7 cellular contexts compared by ENCODE assay signal in genomic region chr11:3795131-3796092, GRCh38. TPM values are rescaled to one million over a fixed set of nuclear protein-coding genes. Genes with fewer than 3 reads are reported as not detected.
DNase-seq lines count a peak whose midpoint lies in the region; ATAC-seq and TF ChIP-seq lines count a peak whose summit lies in the region.

No MANE protein-coding gene starts in this region.

- peak overlapping the region; percentile 93 for H3K4me3 Mint-ChIP-seq in HFFc6
- H3K4me3 Mint-ChIP-seq in activated CD8-positive, alpha-beta T cell treated with anti-CD3 and anti-CD28 coated beads, Interleukin-2, amount 10 ng/mL, durations not matched to agents 7 days and 5 days = peak overlapping the region; percentile 91

- H3K27me3 Mint-ChIP-seq in HFFc6 (ENCODE audit: insufficient read depth) = no peaks in the 10 kb centered on the region; the same call in 1 of the 2 replicates
- H3K27me3 Mint-ChIP-seq in activated CD8-positive, alpha-beta T cell treated with anti-CD3 and anti-CD28 coated beads, Interleukin-2, amount 10 ng/mL, durations not matched to agents 7 days and 5 days (ENCODE audit: low read depth) = no peaks in the 10 kb centered on the region

- no peak for TF ChIP-seq CTCF in HFFc6 (IDR thresholded peaks at IDR 0.05)

- peaks cover 35% of the 10 kb centered on the region for H3K4me1 Mint-ChIP-seq in HFFc6 (ENCODE audit: low read depth)
- peaks cover 52% of the 10 kb centered on the region for H3K4me1 Mint-ChIP-seq in activated CD8-positive, alpha-beta T cell treated with anti-CD3 and anti-CD28 coated beads, Interleukin-2, amount 10 ng/mL, durations not matched to agents 7 days and 5 days (ENCODE audit: low read depth)

- H3K27ac ChIP-seq in skin epidermis = peak overlapping the region in 7 of 21 experiments; percentile 19 to 99 (median 95)

- peak overlapping the region; percentile 66 for H3K4me3 ChIP-seq in iPS-11a (ENCODE audit: low read depth, low read length)
- peak overlapping the region in 4 of 7 experiments; percentile 64 to 90 (median 82) for H3K4me3 ChIP-seq in skin epidermis

- H3K36me3 Mint-ChIP-seq in HFFc6 (ENCODE audit: low read depth) = peaks cover 19% of the 10 kb centered on the region
- H3K36me3 Mint-ChIP-seq in activated CD8-positive, alpha-beta T cell treated with anti-CD3 and anti-CD28 coated beads, Interleukin-2, amount 10 ng/mL, durations not matched to agents 7 days and 5 days (ENCODE audit: low read depth) = peaks cover 38% of the 10 kb centered on the region

- CTCF ChIA-PET in activated CD8-positive, alpha-beta T cell treated with anti-CD3 and anti-CD28 coated beads, Interleukin-2, amount 10 ng/mL, durations not matched to agents 7 days and 5 days (lab: Charles Lee) = interaction anchor here (0.6 to 7.4 kb wide), 6 partner anchors 11 to 277 kb away, joined by 3 to 74 read pairs (median 6); partner anchors contain the start of genes PGAP2 and STIM1

- DNase-seq in HFFc6 (no peak), RPMI8226 (no peak)
- no peak for DNase-seq in activated CD8-positive, alpha-beta T cell treated with anti-CD3 and anti-CD28 coated beads, Interleukin-2, amount 10 ng/mL, durations not matched to agents 7 days and 5 days
- DNase-seq in effector CD4-positive, alpha-beta T cell = no peak

- peak overlapping the region; percentile 95 for H3K27ac Mint-ChIP-seq in HFFc6
- peak overlapping the region; percentile 97 for H3K27ac Mint-ChIP-seq in activated CD8-positive, alpha-beta T cell treated with anti-CD3 and anti-CD28 coated beads, Interleukin-2, amount 10 ng/mL, durations not matched to agents 7 days and 5 days

- ATAC-seq in activated CD8-positive, alpha-beta T cell treated with anti-CD3 and anti-CD28 coated beads, Interleukin-2, amount 10 ng/mL, durations not matched to agents 7 days and 5 days = no peak
- no peak for ATAC-seq in GM21529 (IDR thresholded peaks at IDR 0.05; ENCODE audit: unreplicated experiment)

- POLR2A ChIA-PET in activated CD8-positive, alpha-beta T cell treated with anti-CD3 and anti-CD28 coated beads, Interleukin-2, amount 10 ng/mL, durations not matched to agents 7 days and 5 days (lab: Charles Lee) = interaction anchor here (0.6 to 4.3 kb wide), 4 partner anchors 11 to 46 kb away, joined by 3 to 31 read pairs (median 18); partner anchors contain the start of genes PGAP2 and RHOG

- H3K9me3 Mint-ChIP-seq in HFFc6 = no peaks in the 10 kb centered on the region
- H3K9me3 Mint-ChIP-seq in activated CD8-positive, alpha-beta T cell treated with anti-CD3 and anti-CD28 coated beads, Interleukin-2, amount 10 ng/mL, durations not matched to agents 7 days and 5 days (ENCODE audit: insufficient read depth) = no peaks in the 10 kb centered on the region

RNA-seq across cellular contexts. Expression of gene NUP98, which starts 1.9 kb away (rescaled TPM):
- 10 to 100 TPM; 81.4 to 96.7 (median 85.6) TPM for total RNA-seq in HFFc6 (2021; fragmentation: NEBNext Ultra II Directional; extraction: Animal tissue kit (Norgen Biotek cat#: 25700))
- total RNA-seq in activated CD8-positive, alpha-beta T cell treated with anti-CD3 and anti-CD28 coated beads, Interleukin-2, amount 10 ng/mL, durations not matched to agents 7 days and 5 days = 100 to 1,000 TPM; 106 to 108 TPM

RNA-seq across cellular contexts. Expression of gene PGAP2, which starts 12.9 kb away (rescaled TPM):
- 10 to 100 TPM; 14.5 to 19.7 (median 17.1) TPM for total RNA-seq in HFFc6 (2021; fragmentation: NEBNext Ultra II Directional; extraction: Animal tissue kit (Norgen Biotek cat#: 25700))
- total RNA-seq in activated CD8-positive, alpha-beta T cell treated with anti-CD3 and anti-CD28 coated beads, Interleukin-2, amount 10 ng/mL, durations not matched to agents 7 days and 5 days = 10 to 100 TPM; 23.8 to 25.7 TPM

RNA-seq across cellular contexts. Expression of gene RHOG, which starts 45.3 kb away (rescaled TPM):
- total RNA-seq in HFFc6 (2021; fragmentation: NEBNext Ultra II Directional; extraction: Animal tissue kit (Norgen Biotek cat#: 25700)) = 10 to 100 TPM; 57.8 to 72.3 (median 66.4) TPM
- total RNA-seq in activated CD8-positive, alpha-beta T cell treated with anti-CD3 and anti-CD28 coated beads, Interleukin-2, amount 10 ng/mL, durations not matched to agents 7 days and 5 days = 100 to 1,000 TPM; 173 to 191 TPM
